Comparison of ENCODE assay signal across 8 cellular contexts in the genomic region with DNA sequence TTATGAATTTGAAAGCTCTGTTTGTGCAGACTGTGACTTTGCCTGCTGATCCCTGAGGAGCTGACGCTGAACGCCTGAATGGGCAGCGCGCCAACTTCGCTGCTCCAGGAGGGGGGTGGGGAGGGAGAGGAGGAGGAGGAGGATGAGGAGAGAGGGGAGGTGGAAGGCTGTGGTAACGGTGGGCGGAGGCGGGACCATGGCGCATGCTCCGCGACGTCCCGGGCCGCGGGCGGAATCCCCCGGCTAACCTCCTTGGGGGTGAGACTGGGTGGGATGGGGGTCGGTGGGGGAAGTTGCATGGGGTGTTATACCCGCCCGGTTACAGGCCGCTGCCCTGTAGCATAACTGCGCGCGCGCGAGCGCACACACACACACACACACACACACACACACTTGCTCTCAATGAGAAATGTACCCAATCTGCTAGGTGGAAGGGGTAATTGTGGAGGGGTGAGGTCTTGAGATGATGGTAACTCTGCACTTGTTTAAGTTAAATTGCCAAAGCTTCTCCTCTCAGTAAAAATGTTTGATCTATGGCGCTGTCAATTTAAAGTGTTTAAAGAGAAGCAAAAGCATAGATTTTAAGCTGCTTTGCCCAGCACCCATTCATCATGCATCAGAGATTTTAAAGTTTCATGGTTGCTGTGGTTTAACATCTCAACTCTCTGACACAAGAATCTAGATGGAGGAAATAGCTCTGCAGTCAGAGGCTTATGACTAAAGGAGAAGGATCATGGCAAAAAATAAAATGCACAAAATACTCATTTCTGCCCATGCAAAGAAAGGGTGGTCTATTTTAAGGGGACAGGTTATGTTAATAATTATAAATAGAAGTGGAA.
DNase-seq lines count a peak whose midpoint lies in the region; ATAC-seq, FAIRE-seq and TF ChIP-seq lines count a peak whose summit lies in the region.

No MANE protein-coding gene starts in this region.

- H3K27me3 Mint-ChIP-seq in T-helper 1 cell treated with Interleukin-12 subunit alpha and Interleukin-12 subunit beta and Interleukin-4 antibody, amounts not matched to agents 30 μg/mL and 1 μg/mL, for 36 hours (ENCODE audit: low read depth): peaks cover 70% of the 10 kb centered on the region
- H3K27me3 Mint-ChIP-seq in dendritic cell treated with granulocyte-macrophage colony-stimulating factor and Interleukin-4, amounts not matched to agents 40 ng/mL and 50 ng/mL, for 4 days: peaks cover 30% of the 10 kb centered on the region

- no peak overlapping the region for H3K27ac ChIP-seq in HepG2 (ENCODE audit: extremely low read length, insufficient read depth, low read length)

- WGBS in HepG2 (ENCODE audit: low lambda C conversion rate): 4% methylated on average over 20 of the region's 28 CpGs

- no peak for TF ChIP-seq POLR2A in HepG2 (IDR thresholded peaks at IDR 0.05; ENCODE audit: insufficient read depth in 1 of 2, low read depth in 2 of 2, low read length in 2 of 2)

- in situ Hi-C loops in HepG2 (cut with HindIII; ENCODE audit: extremely low pct_ligation_motif_present, low pct_unique_long_range_greater_than_20kb): no loop called here

- CTCF ChIA-PET in HepG2 (lab: Yijun Ruan, JAX; ENCODE audit: low intra/inter-chr PET ratio, low total read pairs): no interaction called here

- H3K36me3 Mint-ChIP-seq in T-helper 1 cell treated with Interleukin-12 subunit alpha and Interleukin-12 subunit beta and Interleukin-4 antibody, amounts not matched to agents 30 μg/mL and 1 μg/mL, for 36 hours (ENCODE audit: low read depth): no peaks in the 10 kb centered on the region
- no peaks in the 10 kb centered on the region for H3K36me3 Mint-ChIP-seq in dendritic cell treated with granulocyte-macrophage colony-stimulating factor and Interleukin-4, amounts not matched to agents 40 ng/mL and 50 ng/mL, for 4 days (ENCODE audit: low read depth)

- no peak overlapping the region for H2AFZ ChIP-seq in HepG2 (ENCODE audit: low read length)

- peak overlapping the region; percentile 71 for H3K4me3 Mint-ChIP-seq in T-helper 1 cell treated with Interleukin-12 subunit alpha and Interleukin-12 subunit beta and Interleukin-4 antibody, amounts not matched to agents 30 μg/mL and 1 μg/mL, for 36 hours
- peak overlapping the region; percentile 71 for H3K4me3 Mint-ChIP-seq in dendritic cell treated with granulocyte-macrophage colony-stimulating factor and Interleukin-4, amounts not matched to agents 40 ng/mL and 50 ng/mL, for 4 days

- POLR2A ChIA-PET in HepG2 (lab: Yijun Ruan, JAX): no interaction called here

- H4K20me1 ChIP-seq in HepG2 (ENCODE audit: insufficient read depth, low read length): no peaks in the 10 kb centered on the region

- peaks cover 1 to 16% of the 10 kb centered on the region in 2 experiments; a peak in 2 of 5 replicates for H3K27me3 ChIP-seq in HepG2 (ENCODE audit: control insufficient read depth in 1 of 2, insufficient read depth in 2 of 2, low read length in 2 of 2)

- H3K4me1 Mint-ChIP-seq in T-helper 1 cell treated with Interleukin-12 subunit alpha and Interleukin-12 subunit beta and Interleukin-4 antibody, amounts not matched to agents 30 μg/mL and 1 μg/mL, for 36 hours (ENCODE audit: low read depth): peaks cover 19% of the 10 kb centered on the region
- peaks cover 18% of the 10 kb centered on the region for H3K4me1 Mint-ChIP-seq in dendritic cell treated with granulocyte-macrophage colony-stimulating factor and Interleukin-4, amounts not matched to agents 40 ng/mL and 50 ng/mL, for 4 days (ENCODE audit: low read depth)

- H3K4me2 ChIP-seq in HepG2 (ENCODE audit: low read depth, low read length): peak overlapping the region; percentile 92

- no peak for TF ChIP-seq CTCF in HepG2 (CRISPR knock-in tag; IDR thresholded peaks at IDR 0.05)

- H3K79me2 ChIP-seq in HepG2 (ENCODE audit: insufficient read depth, low read length): no peaks in the 10 kb centered on the region

- DNase-seq in Ammon's horn (ENCODE audit: low spot score): peak; percentile 85
- DNase-seq in HepG2 (ENCODE audit: low spot score): no peak
- peak; percentile 33 for DNase-seq in stimulated activated CD8-positive, alpha-beta memory T cell treated with anti-CD3 and anti-CD28 coated beads, Interleukin-4, amount 100 ng/mL, for 24 hours (ENCODE audit: low read depth)
- no peak for DNase-seq in SIG-M5 (lab: John Stamatoyannopoulos, UW)

- intact Hi-C loops in dendritic cell treated with granulocyte-macrophage colony-stimulating factor and Interleukin-4, amounts not matched to agents 40 ng/mL and 50 ng/mL, for 4 days (cut with micrococcal nuclease): no loop called here
- intact Hi-C loops in HepG2 (cut with micrococcal nuclease; ENCODE audit: unreplicated experiment): no loop called here

- H3K9me3 ChIP-seq in HepG2 (ENCODE audit: low read length): no peaks in the 10 kb centered on the region

- H3K4me3 ChIP-seq in HepG2 (replicated peaks in 1 of 3; ENCODE audit: insufficient read depth in 1 of 3, low read depth in 2 of 3, low read length in 3 of 3): peak overlapping the region; percentile 39 to 70 (median 63)

- ATAC-seq in GM18907 (IDR thresholded peaks at IDR 0.05; ENCODE audit: unreplicated experiment) (peak; percentile 60), HG03432 (IDR thresholded peaks at IDR 0.05; ENCODE audit: unreplicated experiment) (peak; percentile 79), HepG2 (peak; percentile 46)

- H3K27ac Mint-ChIP-seq in T-helper 1 cell treated with Interleukin-12 subunit alpha and Interleukin-12 subunit beta and Interleukin-4 antibody, amounts not matched to agents 30 μg/mL and 1 μg/mL, for 36 hours: peak overlapping the region; percentile 61
- H3K27ac Mint-ChIP-seq in dendritic cell treated with granulocyte-macrophage colony-stimulating factor and Interleukin-4, amounts not matched to agents 40 ng/mL and 50 ng/mL, for 4 days: no peak overlapping the region

- H3K9me3 Mint-ChIP-seq in T-helper 1 cell treated with Interleukin-12 subunit alpha and Interleukin-12 subunit beta and Interleukin-4 antibody, amounts not matched to agents 30 μg/mL and 1 μg/mL, for 36 hours: no peaks in the 10 kb centered on the region
- H3K9me3 Mint-ChIP-seq in dendritic cell treated with granulocyte-macrophage colony-stimulating factor and Interleukin-4, amounts not matched to agents 40 ng/mL and 50 ng/mL, for 4 days: no peaks in the 10 kb centered on the region

- no peak for FAIRE-seq in HepG2 (lab: Jason Lieb, UNC)

- H3K4me1 ChIP-seq in HepG2 (ENCODE audit: insufficient read depth, low read length): peaks cover 13% of the 10 kb centered on the region

- TF ChIP-seq EP300 in HepG2 (IDR thresholded peaks at IDR 0.05; ENCODE audit: low read depth in 2 of 2, low read length in 2 of 2) (no peak), HepG2 (CRISPR knock-in tag; IDR thresholded peaks at IDR 0.05; ENCODE audit: borderline replicate concordance) (no peak)

- no peak for TF ChIP-seq RAD21 in HepG2 (CRISPR knock-in tag; IDR thresholded peaks at IDR 0.05)

- H3K36me3 ChIP-seq in HepG2 (replicated peaks in 1 of 2; ENCODE audit: control insufficient read depth in 1 of 2, insufficient read depth in 2 of 2, low read length in 2 of 2): no peaks in the 10 kb centered on the region

- no peak overlapping the region for H3K9ac ChIP-seq in HepG2 (ENCODE audit: insufficient read depth, low read depth, low read length)

- no TSS peak for BruUV-seq in HepG2 (replicated peaks; lab: Mats Ljungman, UMichigan)

TF ChIP-seq in HepG2, 621 proteins besides CTCF, POLR2A, EP300 and RAD21 (continues in another document):
- 0 out of 2 replicates have a peak, but pooled peaks have one; percentile 56 for TF ChIP-seq PCBP1 (IDR thresholded peaks at IDR 0.05; ENCODE audit: borderline replicate concordance, low read depth, low read length)
- TF ChIP-seq SALL1 (CRISPR knock-in tag; IDR thresholded peaks at IDR 0.05): peak; percentile 21; the same call in 1 of the 2 replicates
- no peak for TF ChIP-seq MEIS2 (CRISPR knock-in tag; IDR thresholded peaks at IDR 0.05)
- TF ChIP-seq ZNF17 (CRISPR knock-in tag; IDR thresholded peaks at IDR 0.05): no peak
- TF ChIP-seq, protein P1, sequence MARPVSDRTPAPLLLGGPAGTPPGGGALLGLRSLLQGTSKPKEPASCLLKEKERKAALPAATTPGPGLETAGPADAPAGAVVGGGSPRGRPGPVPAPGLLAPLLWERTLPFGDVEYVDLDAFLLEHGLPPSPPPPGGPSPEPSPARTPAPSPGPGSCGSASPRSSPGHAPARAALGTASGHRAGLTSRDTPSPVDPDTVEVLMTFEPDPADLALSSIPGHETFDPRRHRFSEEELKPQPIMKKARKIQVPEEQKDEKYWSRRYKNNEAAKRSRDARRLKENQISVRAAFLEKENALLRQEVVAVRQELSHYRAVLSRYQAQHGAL (CRISPR knock-in tag; IDR thresholded peaks at IDR 0.05; ENCODE audit: not compliant biosample characterization): no peak
- no peak for TF ChIP-seq ZNF775 (CRISPR knock-in tag; IDR thresholded peaks at IDR 0.05; ENCODE audit: borderline replicate concordance)
- TF ChIP-seq GABPA (IDR thresholded peaks at IDR 0.05; ENCODE audit: low read depth, low read length): no peak
- no peak for TF ChIP-seq GABPA (CRISPR knock-in tag; IDR thresholded peaks at IDR 0.05; ENCODE audit: low read depth)
- TF ChIP-seq, protein P2, sequence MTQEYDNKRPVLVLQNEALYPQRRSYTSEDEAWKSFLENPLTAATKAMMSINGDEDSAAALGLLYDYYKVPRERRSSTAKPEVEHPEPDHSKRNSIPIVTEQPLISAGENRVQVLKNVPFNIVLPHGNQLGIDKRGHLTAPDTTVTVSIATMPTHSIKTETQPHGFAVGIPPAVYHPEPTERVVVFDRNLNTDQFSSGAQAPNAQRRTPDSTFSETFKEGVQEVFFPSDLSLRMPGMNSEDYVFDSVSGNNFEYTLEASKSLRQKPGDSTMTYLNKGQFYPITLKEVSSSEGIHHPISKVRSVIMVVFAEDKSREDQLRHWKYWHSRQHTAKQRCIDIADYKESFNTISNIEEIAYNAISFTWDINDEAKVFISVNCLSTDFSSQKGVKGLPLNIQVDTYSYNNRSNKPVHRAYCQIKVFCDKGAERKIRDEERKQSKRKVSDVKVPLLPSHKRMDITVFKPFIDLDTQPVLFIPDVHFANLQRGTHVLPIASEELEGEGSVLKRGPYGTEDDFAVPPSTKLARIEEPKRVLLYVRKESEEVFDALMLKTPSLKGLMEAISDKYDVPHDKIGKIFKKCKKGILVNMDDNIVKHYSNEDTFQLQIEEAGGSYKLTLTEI (CRISPR knock-in tag; conservative IDR thresholded peaks at IDR 0.05): no peak
- no peak for TF ChIP-seq CHCHD3 (CRISPR knock-in tag; IDR thresholded peaks at IDR 0.05)
- TF ChIP-seq NR2F2 (IDR thresholded peaks at IDR 0.05; ENCODE audit: borderline replicate concordance, low read depth): no peak
- TF ChIP-seq NR1H2 (CRISPR knock-in tag; IDR thresholded peaks at IDR 0.05; ENCODE audit: borderline replicate concordance, low read depth): no peak
- 0 out of 2 replicates have a peak, but pooled peaks have one; percentile 76 for TF ChIP-seq CBX2 (IDR thresholded peaks at IDR 0.05; ENCODE audit: low read depth, low read length)
- TF ChIP-seq CBX2 (CRISPR knock-in tag; IDR thresholded peaks at IDR 0.05; ENCODE audit: low read depth): no peak
- no peak for TF ChIP-seq ZNF768 (CRISPR knock-in tag; IDR thresholded peaks at IDR 0.05)

Comparison
In these comparisons a context has a peak if more than half of its experiments do, and no peak if none do; other contexts are left out.
1. DNase-seq: peak in Ammon's horn (single experiment) and stimulated activated CD8-positive, alpha-beta memory T cell treated with anti-CD3 and anti-CD28 coated beads, Interleukin-4, amount 100 ng/mL, for 24 hours (single experiment); none in HepG2 (single experiment) and SIG-M5 (single experiment).
2. Peak in every context shown above with its lines, with median percentiles within 50 percentile points of each other: ATAC-seq.